7 cellular contexts compared by ENCODE assay signal in the genomic region with DNA sequence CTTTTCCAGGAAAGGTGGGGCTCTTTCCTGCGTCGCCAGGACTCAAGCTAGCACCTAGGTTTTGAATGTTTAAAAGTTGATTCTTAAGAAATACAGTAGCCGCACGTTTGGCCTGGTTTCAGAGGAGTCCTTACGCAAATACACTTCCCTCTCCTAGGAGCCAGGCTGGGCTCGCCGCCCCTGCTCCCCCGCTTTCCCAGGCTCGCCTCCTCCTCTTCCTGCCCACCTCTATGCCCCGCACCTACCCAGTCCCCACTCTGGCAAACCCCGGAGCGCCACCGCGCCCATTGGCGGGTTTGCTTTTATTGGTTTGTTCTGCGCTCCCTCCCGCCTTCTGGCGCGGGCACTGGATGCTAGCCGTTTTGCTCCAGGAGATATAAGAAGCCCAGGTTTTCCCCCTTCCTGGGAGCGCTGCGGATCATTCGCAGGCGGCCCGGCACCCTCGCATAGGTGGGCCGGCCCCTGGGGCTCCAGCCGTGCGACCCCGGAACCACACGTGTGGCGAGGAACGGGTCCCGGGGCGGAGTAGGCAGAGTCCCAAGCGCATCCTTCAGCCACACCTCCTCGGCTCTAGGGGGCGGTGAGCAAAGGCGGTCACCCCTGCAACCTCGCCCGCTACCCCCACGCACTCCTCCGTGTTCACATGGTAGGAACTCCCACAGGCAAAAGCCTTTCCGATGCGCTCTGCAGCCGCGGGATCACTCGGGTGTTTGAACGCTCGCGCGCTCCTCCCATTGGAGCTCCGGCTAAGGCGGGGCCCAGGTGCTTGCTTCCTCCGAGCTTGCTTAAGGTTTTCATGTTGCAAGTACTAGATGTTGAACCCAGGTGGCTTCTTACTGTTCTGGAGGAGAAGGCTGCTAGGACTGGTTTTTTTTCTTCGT.
DNase-seq lines count a peak whose midpoint lies in the region; ATAC-seq and TF ChIP-seq lines count a peak whose summit lies in the region.

No MANE protein-coding gene starts in this region.

- peak overlapping the region; percentile 83 for H3K4me3 Mint-ChIP-seq in osteocyte (ENCODE audit: unreplicated experiment)

- ATAC-seq in GM18861 (IDR thresholded peaks at IDR 0.05; ENCODE audit: unreplicated experiment): peak; percentile 24
- peak; percentile 33 for ATAC-seq in HG03097 (IDR thresholded peaks at IDR 0.05; ENCODE audit: low FRiP score, unreplicated experiment)

- no peaks in the 10 kb centered on the region for H3K9me3 Mint-ChIP-seq in osteocyte (ENCODE audit: unreplicated experiment)

- no peak for TF ChIP-seq CTCF in foreskin fibroblast (IDR thresholded peaks at IDR 0.05; ENCODE audit: low read depth, low read length)
- no peak for TF ChIP-seq CTCF in osteocyte (IDR thresholded peaks at IDR 0.05)

- peak overlapping the region; percentile 49 to 60 for H3K4me3 ChIP-seq in foreskin fibroblast (ENCODE audit: low read depth in 1 of 2, low read length in 2 of 2)

- no peaks in the 10 kb centered on the region for H3K36me3 Mint-ChIP-seq in osteocyte (ENCODE audit: unreplicated experiment)

- peaks cover 30% of the 10 kb centered on the region for H3K4me1 Mint-ChIP-seq in osteocyte (ENCODE audit: unreplicated experiment)

- peaks cover 39% of the 10 kb centered on the region for H3K27me3 Mint-ChIP-seq in osteocyte (ENCODE audit: unreplicated experiment)

- peak; percentile 78 for DNase-seq in NOMO-1 treated with dmso at 0.1 percent for 144 hours (lab: John Stamatoyannopoulos, UW; ENCODE audit: unreplicated experiment)
- DNase-seq in activated T-helper 1 cell treated with Interleukin-2 at 50 U/mL for 16 hours (ENCODE audit: low read depth): peak; percentile 50
- DNase-seq in foreskin fibroblast: peak in 1 of 2 donors; percentile 71
- no peak for DNase-seq in osteocyte (ENCODE audit: extremely low spot score, unreplicated experiment)
- DNase-seq in NK-92 (lab: John Stamatoyannopoulos, UW; ENCODE audit: unreplicated experiment): no peak

- no peak overlapping the region for H3K27ac Mint-ChIP-seq in osteocyte (ENCODE audit: unreplicated experiment)

Comparison
In these comparisons a context has a peak if more than half of its experiments do, and no peak if none do; other contexts are left out.
1. DNase-seq: peak in NOMO-1 treated with dmso at 0.1 percent for 144 hours (single experiment) and activated T-helper 1 cell treated with Interleukin-2 at 50 U/mL for 16 hours (single experiment); none in osteocyte (single experiment) and NK-92 (single experiment).